Comparison of ENCODE assay signal across 26 cellular contexts in the genomic region with DNA sequence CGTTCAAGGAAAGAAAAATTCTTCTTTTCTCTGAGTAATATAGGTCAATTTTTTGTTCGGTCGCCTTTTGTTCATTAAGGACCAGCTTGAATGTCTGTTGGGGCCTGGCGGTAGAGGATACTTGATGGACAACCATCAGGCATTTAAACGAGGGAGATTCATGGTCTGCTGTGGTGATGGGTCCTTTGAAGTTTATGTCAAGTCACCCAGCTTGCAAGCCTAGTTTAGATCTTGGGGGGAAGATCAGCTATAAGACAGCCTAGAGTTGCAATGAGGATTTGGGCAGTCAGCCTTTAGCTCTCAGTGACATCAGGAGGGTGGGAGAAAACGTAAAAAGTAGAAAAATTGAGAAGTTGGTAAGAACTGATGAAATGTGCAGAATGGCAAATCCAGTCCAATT.
"Had no signal": no experiment of that assay in that cellular context is flagged by ENCODE, and none has a peak within 500 bp of the region (broad histone marks: within the 10 kb centered on the region; RNA-seq: fewer than 3 reads in every experiment).

No MANE protein-coding gene starts in this region.

- H3K4me3 ChIP-seq: cardiac muscle cell, Peyer's patch, SJSA1 had no signal

- H3K27ac Mint-ChIP-seq: activated CD8-positive, alpha-beta T cell treated with anti-CD3 and anti-CD28 coated beads, Interleukin-2, amount 10 ng/mL, durations not matched to agents 7 days and 5 days; activated naive CD4-positive, alpha-beta T cell treated with anti-CD3 and anti-CD28 coated beads for 36 hours; activated naive CD8-positive, alpha-beta T cell; T-helper 1 cell treated with Interleukin-12 subunit alpha and Interleukin-12 subunit beta and Interleukin-4 antibody, amounts not matched to agents 30 μg/mL and 1 μg/mL, for 36 hours had no signal

- H3K36me3 Mint-ChIP-seq: activated naive CD8-positive, alpha-beta T cell; WTC11 had no signal

- DNase-seq: activated CD4-positive, alpha-beta T cell treated with anti-CD3 and anti-CD28 coated beads for 48 hours; activated CD4-positive, alpha-beta T cell treated with anti-CD3 and anti-CD28 coated beads, Interleukin-2, amount 50 U/mL, for 4 hours; activated CD4-positive, CD25-positive, alpha-beta regulatory T cell treated with anti-CD3 and anti-CD28 coated beads, Interleukin-2, amount 50 U/mL, for 72 hours; activated CD8-positive, alpha-beta memory T cell treated with anti-CD3 and anti-CD28 coated beads, Interleukin-2, amount 50 U/mL, for 48 hours; activated CD8-positive, alpha-beta T cell treated with anti-CD3 and anti-CD28 coated beads, Interleukin-2, amount 10 ng/mL, durations not matched to agents 7 days and 5 days; activated gamma-delta T cell; activated naive CD4-positive, alpha-beta T cell treated with anti-CD3 and anti-CD28 coated beads for 36 hours; activated T-cell treated with anti-CD3 and anti-CD28 coated beads, Interleukin-2, amount 50 U/mL, for 1 hour; amygdala; brain microvascular endothelial cell; Kasumi-1; NCI-H1105 treated with DMSO at 0.1 percent for 48 hours; NCI-H1436 treated with DMSO at 0.1 percent for 48 hours; NCI-H187; NCI-H2081; NCI-H510A treated with DMSO at 0.1 percent for 48 hours; NCI-H69; NK-92 treated with Interleukin-12 subunit alpha and Interleukin-12 subunit beta, amount 100 ng/mL, for 24 hours; OCI-M1; Peyer's patch; SHP77 had no signal

- H3K9me3 Mint-ChIP-seq: activated naive CD4-positive, alpha-beta T cell treated with anti-CD3 and anti-CD28 coated beads for 36 hours; T-helper 1 cell treated with Interleukin-12 subunit alpha and Interleukin-12 subunit beta and Interleukin-4 antibody, amounts not matched to agents 30 μg/mL and 1 μg/mL, for 36 hours; WTC11 had no signal

- H3K27me3 ChIP-seq: brain microvascular endothelial cell, cardiac muscle cell, Peyer's patch, SJSA1 had no signal

- H3K9me3 ChIP-seq: Peyer's patch, SJSA1 had no signal

- ATAC-seq: activated CD8-positive, alpha-beta T cell treated with anti-CD3 and anti-CD28 coated beads, Interleukin-2, amount 10 ng/mL, durations not matched to agents 7 days and 5 days; WTC11 had no signal

- H3K4me1 ChIP-seq: Peyer's patch, SJSA1 had no signal

- H3K27ac ChIP-seq: SJSA1 had no signal

- H3K4me3 Mint-ChIP-seq: activated CD8-positive, alpha-beta T cell treated with anti-CD3 and anti-CD28 coated beads, Interleukin-2, amount 10 ng/mL, durations not matched to agents 7 days and 5 days; activated naive CD4-positive, alpha-beta T cell treated with anti-CD3 and anti-CD28 coated beads for 36 hours; activated naive CD8-positive, alpha-beta T cell; T-helper 1 cell treated with Interleukin-12 subunit alpha and Interleukin-12 subunit beta and Interleukin-4 antibody, amounts not matched to agents 30 μg/mL and 1 μg/mL, for 36 hours; WTC11 had no signal

- H3K36me3 ChIP-seq: brain microvascular endothelial cell, cardiac muscle cell, Peyer's patch, SJSA1 had no signal

- H3K27me3 Mint-ChIP-seq: activated naive CD8-positive, alpha-beta T cell had no signal
